Comparison of ENCODE assay signal across 33 cellular contexts in genomic region chr1:199705825-199706224, GRCh38.
"Had no signal": no experiment of that assay in that cellular context is flagged by ENCODE, and none has a peak within 500 bp of the region (broad histone marks: within the 10 kb centered on the region; RNA-seq: fewer than 3 reads in every experiment).

No MANE protein-coding gene starts in this region.

- H3K4me3 Mint-ChIP-seq: activated naive CD4-positive, alpha-beta T cell treated with anti-CD3 and anti-CD28 coated beads for 36 hours; activated naive CD4-positive, alpha-beta T cell treated with anti-CD3 and anti-CD28 coated beads, Interleukin-2, amount 10 ng/mL, durations not matched to agents 7 days and 5 days; activated naive CD4-positive, alpha-beta T cell treated with anti-CD3 and anti-CD28 coated beads, Interleukin-2, amount 50 U/mL, for 24 hours; activated naive CD8-positive, alpha-beta T cell; activated naive CD8-positive, alpha-beta T cell treated with anti-CD3 and anti-CD28 coated beads, Interleukin-2, amount 10 ng/mL, durations not matched to agents 7 days and 5 days; activated T-cell treated with anti-CD3 and anti-CD28 coated beads, Interleukin-2, amount 50 U/mL, for 24 hours; activated T-cell treated with anti-CD3 and anti-CD28 coated beads, Interleukin-2, amount 50 U/mL, for 4 hours; activated T-cell treated with anti-CD3 and anti-CD28 coated beads, Interleukin-2, amount 50 U/mL, for 72 hours; activated T-helper 1 cell treated with anti-CD3 and anti-CD28 coated beads, Interleukin-12 subunit alpha, Interleukin-12 subunit beta, Interleukin-2, Interleukin-4 antibody, amounts not matched to agents 30 ng/mL and 10 ng/mL and 1 ng/mL, durations not matched to agents 14 hours and 24 hours and 36 hours; activated T-helper 17 cell treated with anti-CD3 and anti-CD28 coated beads, Interleukin-2, amount 50 U/mL, for 72 hours; brain; central memory CD8-positive, alpha-beta T cell had no signal

- H3K4me1 Mint-ChIP-seq: activated naive CD4-positive, alpha-beta T cell treated with anti-CD3 and anti-CD28 coated beads, Interleukin-2, amount 10 ng/mL, durations not matched to agents 7 days and 5 days; activated naive CD4-positive, alpha-beta T cell treated with anti-CD3 and anti-CD28 coated beads, Interleukin-2, amount 50 U/mL, for 24 hours; activated naive CD8-positive, alpha-beta T cell treated with anti-CD3 and anti-CD28 coated beads, Interleukin-2, amount 10 ng/mL, durations not matched to agents 7 days and 5 days; brain; central memory CD8-positive, alpha-beta T cell had no signal

- H3K9me3 Mint-ChIP-seq: activated naive CD4-positive, alpha-beta T cell treated with anti-CD3 and anti-CD28 coated beads, Interleukin-2, amount 50 U/mL, for 24 hours had no signal

- H3K36me3 Mint-ChIP-seq: activated naive CD4-positive, alpha-beta T cell treated with anti-CD3 and anti-CD28 coated beads, Interleukin-2, amount 10 ng/mL, durations not matched to agents 7 days and 5 days; activated naive CD4-positive, alpha-beta T cell treated with anti-CD3 and anti-CD28 coated beads, Interleukin-2, amount 50 U/mL, for 24 hours; activated naive CD8-positive, alpha-beta T cell treated with anti-CD3 and anti-CD28 coated beads, Interleukin-2, amount 10 ng/mL, durations not matched to agents 7 days and 5 days; brain had no signal

- DNase-seq: activated effector memory CD4-positive, alpha-beta T cell treated with anti-CD3 and anti-CD28 coated beads, Interleukin-2, amount 50 U/mL, for 16 hours; activated effector memory CD4-positive, alpha-beta T cell treated with Interleukin-2 at 50 U/mL for 16 hours; activated gamma-delta T cell; activated gamma-delta T cell treated with Interleukin-2 at 50 U/mL for 16 hours; activated naive CD4-positive, alpha-beta T cell; activated naive CD4-positive, alpha-beta T cell treated with anti-CD3 and anti-CD28 coated beads for 36 hours; activated naive CD4-positive, alpha-beta T cell treated with anti-CD3 and anti-CD28 coated beads, Interleukin-2, amount 10 ng/mL, durations not matched to agents 7 days and 5 days; activated naive CD4-positive, alpha-beta T cell treated with anti-CD3 and anti-CD28 coated beads, Interleukin-2, amount 50 U/mL, for 16 hours; activated naive CD4-positive, alpha-beta T cell treated with Interleukin-2 at 50 U/mL for 16 hours; activated naive CD8-positive, alpha-beta T cell treated with anti-CD3 and anti-CD28 coated beads, Interleukin-2, amount 10 ng/mL, durations not matched to agents 7 days and 5 days; activated T-cell treated with anti-CD3 and anti-CD28 coated beads for 4 hours; activated T-cell treated with anti-CD3 and anti-CD28 coated beads, Interleukin-2, amount 50 U/mL, for 1 hour; activated T-cell treated with anti-CD3 and anti-CD28 coated beads, Interleukin-2, amount 50 U/mL, for 24 hours; activated T-cell treated with anti-CD3 and anti-CD28 coated beads, Interleukin-2, amount 50 U/mL, for 4 hours; activated T-cell treated with anti-CD3 and anti-CD28 coated beads, Interleukin-2, amount 50 U/mL, for 48 hours; activated T-cell treated with anti-CD3 and anti-CD28 coated beads, Interleukin-2, amount 50 U/mL, for 72 hours; adrenal gland; amniotic stem cell; amygdala; anterior cingulate cortex; aorta; body of pancreas; brain microvascular endothelial cell; caudate nucleus; central memory CD4-positive, alpha-beta T cell; cerebellar nuclear complex had no signal

- ATAC-seq: activated T-cell treated with anti-CD3 and anti-CD28 coated beads, Interleukin-2, amount 50 U/mL, for 4 hours; activated T-helper 17 cell treated with anti-CD3 and anti-CD28 coated beads, Interleukin-2, amount 50 U/mL, for 72 hours; body of pancreas had no signal

- H3K27ac Mint-ChIP-seq: activated naive CD4-positive, alpha-beta T cell treated with anti-CD3 and anti-CD28 coated beads for 36 hours; activated naive CD4-positive, alpha-beta T cell treated with anti-CD3 and anti-CD28 coated beads, Interleukin-2, amount 10 ng/mL, durations not matched to agents 7 days and 5 days; activated naive CD4-positive, alpha-beta T cell treated with anti-CD3 and anti-CD28 coated beads, Interleukin-2, amount 50 U/mL, for 24 hours; activated naive CD8-positive, alpha-beta T cell; activated naive CD8-positive, alpha-beta T cell treated with anti-CD3 and anti-CD28 coated beads, Interleukin-2, amount 10 ng/mL, durations not matched to agents 7 days and 5 days; activated T-cell treated with anti-CD3 and anti-CD28 coated beads, Interleukin-2, amount 50 U/mL, for 24 hours; activated T-cell treated with anti-CD3 and anti-CD28 coated beads, Interleukin-2, amount 50 U/mL, for 72 hours; activated T-helper 1 cell treated with anti-CD3 and anti-CD28 coated beads, Interleukin-12 subunit alpha, Interleukin-12 subunit beta, Interleukin-2, Interleukin-4 antibody, amounts not matched to agents 30 ng/mL and 10 ng/mL and 1 ng/mL, durations not matched to agents 14 hours and 24 hours and 36 hours; activated T-helper 17 cell treated with anti-CD3 and anti-CD28 coated beads, Interleukin-2, amount 50 U/mL, for 72 hours; activated T-helper 2 cell treated with anti-CD3 and anti-CD28 coated beads, Interferon-gamma antibody, Interleukin-2, Interleukin-4, amounts not matched to agents 10 μg/mL and 5 μg/mL and 100 μg/mL, durations not matched to agents 14 hours and 24 hours and 36 hours; brain had no signal
